In the genomic region with DNA sequence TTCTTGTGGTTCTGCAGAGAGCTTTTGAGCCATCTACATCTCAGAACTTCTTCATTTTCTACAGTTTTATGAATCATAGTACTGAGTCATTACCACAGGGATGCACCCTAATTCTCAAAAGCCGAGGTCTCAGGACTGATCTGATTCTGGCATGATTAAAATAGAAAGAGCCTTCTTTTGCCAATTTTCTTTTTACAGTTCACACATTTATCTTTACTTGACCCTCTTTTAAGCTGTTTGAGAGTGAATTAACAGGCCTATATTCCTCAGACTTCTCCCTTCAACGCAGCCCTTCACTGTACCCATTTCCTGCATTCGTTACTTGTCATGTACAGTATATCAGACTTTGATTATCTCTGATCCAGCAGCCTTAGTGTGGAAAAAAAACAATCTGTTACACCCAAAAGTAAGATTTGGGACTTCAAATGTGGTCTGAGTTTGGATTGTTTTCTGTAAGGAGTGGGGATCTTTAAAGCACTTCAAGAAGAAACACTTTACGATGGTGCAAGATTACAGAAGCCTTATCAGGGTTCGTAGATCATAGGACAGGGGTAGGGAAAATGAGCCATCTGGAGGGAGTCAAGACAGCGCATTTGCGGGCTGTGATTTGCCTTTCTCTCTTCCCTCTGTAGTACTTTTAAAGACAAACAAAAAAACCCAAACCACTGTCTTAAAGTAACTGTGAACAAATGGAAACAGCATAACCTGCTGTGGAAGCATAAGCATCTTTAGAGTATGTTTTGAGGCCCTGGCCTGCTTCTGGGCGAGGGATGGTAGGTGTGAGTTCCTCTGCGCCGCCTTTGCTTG, we compare ENCODE assay signal across 8 cellular contexts. TPM values are rescaled to one million over a fixed set of nuclear protein-coding genes. Genes with fewer than 3 reads are reported as not detected.
DNase-seq lines count a peak whose midpoint lies in the region; ATAC-seq lines count a peak whose summit lies in the region.

No MANE protein-coding gene starts in this region.

- peak; percentile 74 for ATAC-seq in GM19328 (IDR thresholded peaks at IDR 0.05; ENCODE audit: unreplicated experiment)
- ATAC-seq in HG03342 (IDR thresholded peaks at IDR 0.05; ENCODE audit: unreplicated experiment) = peak; percentile 90

- peak overlapping the region; percentile 48 to 98 (median 93) for H3K27ac ChIP-seq in BLaER1 treated with 17β-estradiol and CSF1 and Interleukin-3, amounts not matched to agents 10 nM and 100 nM
- peak overlapping the region; percentile 81 for H3K27ac ChIP-seq in subcutaneous abdominal adipose tissue (ENCODE audit: low read depth, low read length)

- H3K4me2 ChIP-seq in BLaER1 treated with 17β-estradiol and CSF1 and Interleukin-3, amounts not matched to agents 10 nM and 100 nM = peak overlapping the region in 10 of 11 experiments; percentile 6 to 93 (median 79); a peak in 19 of 22 replicates

- no peaks in the 10 kb centered on the region for H3K9me3 ChIP-seq in BLaER1 treated with 17β-estradiol and CSF1 and Interleukin-3, amounts not matched to agents 10 nM and 100 nM (replicated peaks in 1 of 11)
- no peaks in the 10 kb centered on the region for H3K9me3 ChIP-seq in subcutaneous abdominal adipose tissue (ENCODE audit: control insufficient read depth in 5 of 5, low read length in 5 of 5)
- H3K9me3 ChIP-seq in MG63 = no peaks in the 10 kb centered on the region

- DNase-seq in T-helper 22 cell (ENCODE audit: low read depth) = peak; percentile 43
- peak; percentile 90 for DNase-seq in fibroblast of peridontal ligament (ENCODE audit: extremely low read depth)
- no peak for DNase-seq in C1 segment of cervical spinal cord (lab: John Stamatoyannopoulos, UW)
- DNase-seq in MG63 = no peak

- peaks cover 18 to 78% (median 63%) of the 10 kb centered on the region in 11 experiments; a peak in 21 of 22 replicates for H3K36me3 ChIP-seq in BLaER1 treated with 17β-estradiol and CSF1 and Interleukin-3, amounts not matched to agents 10 nM and 100 nM
- peaks cover 0 to 15% (median 5%) of the 10 kb centered on the region in 5 donors for H3K36me3 ChIP-seq in subcutaneous abdominal adipose tissue (ENCODE audit: control insufficient read depth in 5 of 5, insufficient read depth in 5 of 5, low read length in 5 of 5)
- H3K36me3 ChIP-seq in MG63 = no peaks in the 10 kb centered on the region; the same call in 1 of the 2 replicates

- H4K20me1 ChIP-seq in BLaER1 treated with 17β-estradiol and CSF1 and Interleukin-3, amounts not matched to agents 10 nM and 100 nM = no peaks in the 10 kb centered on the region

- no peaks in the 10 kb centered on the region for H3K27me3 ChIP-seq in BLaER1 treated with 17β-estradiol and CSF1 and Interleukin-3, amounts not matched to agents 10 nM and 100 nM
- H3K27me3 ChIP-seq in subcutaneous abdominal adipose tissue (ENCODE audit: control insufficient read depth in 5 of 5, insufficient read depth in 4 of 5, low read length in 5 of 5) = no peaks in the 10 kb centered on the region
- no peaks in the 10 kb centered on the region for H3K27me3 ChIP-seq in MG63

- H3K4me1 ChIP-seq in BLaER1 treated with 17β-estradiol and CSF1 and Interleukin-3, amounts not matched to agents 10 nM and 100 nM = peaks cover 25 to 89% (median 76%) of the 10 kb centered on the region in 10 experiments
- H3K4me1 ChIP-seq in subcutaneous abdominal adipose tissue (ENCODE audit: control insufficient read depth in 5 of 5, insufficient read depth in 5 of 5, low read length in 5 of 5) = peaks cover 0 to 28% (median 17%) of the 10 kb centered on the region in 5 donors

- peak overlapping the region in 3 of 10 experiments; percentile 1 to 7 (median 6); a peak in 1 of 20 replicates for H3K4me3 ChIP-seq in BLaER1 treated with 17β-estradiol and CSF1 and Interleukin-3, amounts not matched to agents 10 nM and 100 nM
- peak overlapping the region in 1 of 5 donors; percentile 34 for H3K4me3 ChIP-seq in subcutaneous abdominal adipose tissue (ENCODE audit: low read depth in 1 of 5, low read length in 5 of 5)
- H3K4me3 ChIP-seq in MG63 = no peak overlapping the region

- peak overlapping the region in 10 of 11 experiments; percentile 29 to 80 (median 76); a peak in 20 of 22 replicates for H3K9ac ChIP-seq in BLaER1 treated with 17β-estradiol and CSF1 and Interleukin-3, amounts not matched to agents 10 nM and 100 nM
- no peak overlapping the region for H3K9ac ChIP-seq in subcutaneous abdominal adipose tissue (ENCODE audit: low read length in 5 of 5)

RNA-seq across cellular contexts. Expression of a gene that starts 15.3 kb away (rescaled TPM):
- total RNA-seq in MG63 (2014; rRNA removed; shearing (Covaris generic); ENCODE audit: low replicate concordance) = not detected in 2 replicates

Comparison
In these comparisons a context has a peak if more than half of its experiments do, and no peak if none do; other contexts are left out.
1. H3K9ac ChIP-seq: peak in BLaER1 treated with 17β-estradiol and CSF1 and Interleukin-3, amounts not matched to agents 10 nM and 100 nM (10 of 11); none in subcutaneous abdominal adipose tissue (0 of 5).
2. DNase-seq: peak in T-helper 22 cell (single experiment) and fibroblast of peridontal ligament (single experiment); none in C1 segment of cervical spinal cord (0 of 14) and MG63 (single experiment).